Comparison of ENCODE assay signal across 36 cellular contexts in genomic region chr3:52822363-52822762, GRCh38. TPM values are rescaled to one million over a fixed set of nuclear protein-coding genes. Genes with fewer than 3 reads are reported as not detected.
"Had no signal": no experiment of that assay in that cellular context is flagged by ENCODE, and none has a peak within 500 bp of the region (broad histone marks: within the 10 kb centered on the region; RNA-seq: fewer than 3 reads in every experiment).

No MANE protein-coding gene starts in this region.

- H3K4me3 ChIP-seq: adrenal gland, body of pancreas, breast epithelium had no signal

- ATAC-seq: activated CD8-positive, alpha-beta T cell treated with anti-CD3 and anti-CD28 coated beads for 36 hours; activated naive CD4-positive, alpha-beta T cell treated with anti-CD3 and anti-CD28 coated beads, Interleukin-2, amount 50 U/mL, for 72 hours; activated T-cell treated with anti-CD3 and anti-CD28 coated beads, Interleukin-2, amount 50 U/mL, for 4 hours; activated T-cell treated with anti-CD3 and anti-CD28 coated beads, Interleukin-2, amount 50 U/mL, for 72 hours; activated T-helper 17 cell treated with anti-CD3 and anti-CD28 coated beads, Interleukin-2, amount 50 U/mL, for 72 hours; body of pancreas had no signal

- H3K9me3 ChIP-seq: adrenal gland, body of pancreas, breast epithelium had no signal

- H3K36me3 ChIP-seq: brain microvascular endothelial cell, breast epithelium had no signal

- H3K27ac ChIP-seq: adrenal gland, body of pancreas, brain microvascular endothelial cell, breast epithelium, VCaP had no signal

- DNase-seq: activated B cell treated with CpG ODN at 0.5 μM for 24 hours; activated CD4-positive, alpha-beta memory T cell treated with anti-CD3 and anti-CD28 coated beads for 36 hours; activated CD4-positive, alpha-beta T cell treated with anti-CD3 and anti-CD28 coated beads for 4 hours; activated CD4-positive, alpha-beta T cell treated with anti-CD3 and anti-CD28 coated beads, Interleukin-2, amount 10 ng/mL, durations not matched to agents 24 days and 14 days; activated CD4-positive, alpha-beta T cell treated with anti-CD3 and anti-CD28 coated beads, Interleukin-2, amount 50 U/mL, for 1 hour; activated CD4-positive, alpha-beta T cell treated with anti-CD3 and anti-CD28 coated beads, Interleukin-2, amount 50 U/mL, for 4 hours; activated CD4-positive, CD25-positive, alpha-beta regulatory T cell treated with anti-CD3 and anti-CD28 coated beads, Interleukin-2, amount 50 U/mL, for 72 hours; activated CD8-positive, alpha-beta memory T cell treated with anti-CD3 and anti-CD28 coated beads, Interleukin-2, amount 50 U/mL, for 4 hours; activated CD8-positive, alpha-beta T cell treated with anti-CD3 and anti-CD28 coated beads for 36 hours; activated effector memory CD4-positive, alpha-beta T cell treated with anti-CD3 and anti-CD28 coated beads, Interleukin-2, amount 50 U/mL, for 16 hours; activated gamma-delta T cell treated with Interleukin-2 at 50 U/mL for 16 hours; activated naive CD4-positive, alpha-beta T cell; activated naive CD4-positive, alpha-beta T cell treated with anti-CD3 and anti-CD28 coated beads for 36 hours; activated naive CD4-positive, alpha-beta T cell treated with anti-CD3 and anti-CD28 coated beads, Interleukin-2, amount 50 U/mL, for 16 hours; activated naive CD8-positive, alpha-beta T cell treated with anti-CD3 and anti-CD28 coated beads for 36 hours; activated T-cell treated with anti-CD3 and anti-CD28 coated beads for 4 hours; activated T-cell treated with anti-CD3 and anti-CD28 coated beads, Interleukin-2, amount 50 U/mL, for 1 hour; activated T-cell treated with anti-CD3 and anti-CD28 coated beads, Interleukin-2, amount 50 U/mL, for 4 hours; activated T-cell treated with anti-CD3 and anti-CD28 coated beads, Interleukin-2, amount 50 U/mL, for 72 hours; adrenal gland; amniotic stem cell; aorta; body of pancreas; brain microvascular endothelial cell; cerebellar nuclear complex; T-helper 1 cell; T-helper 2 cell; T-helper 9 cell had no signal

- H3K4me1 ChIP-seq: adrenal gland, breast epithelium had no signal

- H3K27me3 ChIP-seq: adrenal gland, body of pancreas, brain microvascular endothelial cell, breast epithelium had no signal

RNA-seq across cellular contexts. Expression of gene MUSTN1, which starts 12.5 kb away (rescaled TPM):
- total RNA-seq: activated CD8-positive, alpha-beta T cell treated with anti-CD3 and anti-CD28 coated beads for 36 hours; astrocyte had no signal

RNA-seq across cellular contexts. Expression of gene ITIH3, which starts 27.8 kb away (rescaled TPM):
- total RNA-seq: activated B cell treated with CpG ODN at 0.5 μM for 24 hours; activated CD4-positive, alpha-beta memory T cell treated with anti-CD3 and anti-CD28 coated beads for 36 hours; activated CD4-positive, alpha-beta T cell treated with anti-CD3 and anti-CD28 coated beads, Interleukin-2, amount 10 ng/mL, durations not matched to agents 24 days and 14 days; activated CD8-positive, alpha-beta memory T cell treated with anti-CD3 and anti-CD28 coated beads for 36 hours; activated CD8-positive, alpha-beta T cell treated with anti-CD3 and anti-CD28 coated beads for 36 hours; activated naive CD4-positive, alpha-beta T cell treated with anti-CD3 and anti-CD28 coated beads for 36 hours; activated naive CD4-positive, alpha-beta T cell treated with anti-CD3 and anti-CD28 coated beads, Interleukin-2, amount 50 U/mL, for 72 hours; activated naive CD8-positive, alpha-beta T cell treated with anti-CD3 and anti-CD28 coated beads for 36 hours; activated T-cell treated with anti-CD3 and anti-CD28 coated beads, Interleukin-2, amount 50 U/mL, for 72 hours; activated T-helper 1 cell treated with anti-CD3 and anti-CD28 coated beads, Interleukin-12 subunit alpha, Interleukin-12 subunit beta, Interleukin-2, Interleukin-4 antibody, amounts not matched to agents 30 ng/mL and 10 ng/mL and 1 ng/mL, durations not matched to agents 14 hours and 24 hours and 36 hours; activated T-helper 17 cell treated with anti-CD3 and anti-CD28 coated beads, Interleukin-2, amount 50 U/mL, for 72 hours had no signal

RNA-seq across cellular contexts. Expression of gene ITIH1, which starts 45.0 kb away (rescaled TPM):
- total RNA-seq: activated CD4-positive, alpha-beta memory T cell treated with anti-CD3 and anti-CD28 coated beads for 36 hours; activated CD4-positive, alpha-beta T cell treated with anti-CD3 and anti-CD28 coated beads, Interleukin-2, amount 10 ng/mL, durations not matched to agents 24 days and 14 days; activated CD8-positive, alpha-beta memory T cell treated with anti-CD3 and anti-CD28 coated beads for 36 hours; activated CD8-positive, alpha-beta T cell treated with anti-CD3 and anti-CD28 coated beads for 36 hours; activated naive CD4-positive, alpha-beta T cell treated with anti-CD3 and anti-CD28 coated beads for 36 hours; activated naive CD4-positive, alpha-beta T cell treated with anti-CD3 and anti-CD28 coated beads, Interleukin-2, amount 50 U/mL, for 72 hours; activated naive CD8-positive, alpha-beta T cell treated with anti-CD3 and anti-CD28 coated beads for 36 hours; activated T-cell treated with anti-CD3 and anti-CD28 coated beads, Interleukin-2, amount 50 U/mL, for 72 hours; activated T-helper 1 cell treated with anti-CD3 and anti-CD28 coated beads, Interleukin-12 subunit alpha, Interleukin-12 subunit beta, Interleukin-2, Interleukin-4 antibody, amounts not matched to agents 30 ng/mL and 10 ng/mL and 1 ng/mL, durations not matched to agents 14 hours and 24 hours and 36 hours; activated T-helper 17 cell treated with anti-CD3 and anti-CD28 coated beads, Interleukin-2, amount 50 U/mL, for 72 hours; aorta; astrocyte; chondrocyte had no signal
